ENCODE assay signal across 8 cellular contexts in genomic region chr19:49554701-49555181, GRCh38. TPM values are rescaled to one million over a fixed set of nuclear protein-coding genes. Genes with fewer than 3 reads are reported as not detected.
A peak's percentile ranks its signal among the peaks of the same experiment; 100 is the strongest.
DNase-seq lines count a peak whose midpoint lies in the region; ATAC-seq and TF ChIP-seq lines count a peak whose summit lies in the region.

No MANE protein-coding gene starts in this region.

- H3K4me1 ChIP-seq in heart left ventricle = peaks cover 0 to 54% (median 0%) of the 10 kb centered on the region in 12 donors

- H3K27ac Mint-ChIP-seq in activated T-helper 1 cell treated with anti-CD3 and anti-CD28 coated beads, Interleukin-12 subunit alpha, Interleukin-12 subunit beta, Interleukin-2, Interleukin-4 antibody, amounts not matched to agents 30 ng/mL and 10 ng/mL and 1 ng/mL, durations not matched to agents 14 hours and 24 hours and 36 hours = peak overlapping the region; percentile 89

- peak overlapping the region; percentile 56 for H3K4me3 Mint-ChIP-seq in activated T-helper 1 cell treated with anti-CD3 and anti-CD28 coated beads, Interleukin-12 subunit alpha, Interleukin-12 subunit beta, Interleukin-2, Interleukin-4 antibody, amounts not matched to agents 30 ng/mL and 10 ng/mL and 1 ng/mL, durations not matched to agents 14 hours and 24 hours and 36 hours

- H3K27me3 Mint-ChIP-seq in activated T-helper 1 cell treated with anti-CD3 and anti-CD28 coated beads, Interleukin-12 subunit alpha, Interleukin-12 subunit beta, Interleukin-2, Interleukin-4 antibody, amounts not matched to agents 30 ng/mL and 10 ng/mL and 1 ng/mL, durations not matched to agents 14 hours and 24 hours and 36 hours (ENCODE audit: insufficient read depth) = no peaks in the 10 kb centered on the region

- H3K27ac ChIP-seq in KOPT-K1 (ENCODE audit: low read depth, low read length, poor library complexity, severe bottlenecking) (peak overlapping the region; percentile 12), heart left ventricle (peak overlapping the region in 9 of 12 donors; percentile 6 to 64 (median 43))

- H3K4me3 ChIP-seq in heart left ventricle = no peak overlapping the region

- H3K27me3 ChIP-seq in heart left ventricle = no peaks in the 10 kb centered on the region

- H3K4me1 Mint-ChIP-seq in activated T-helper 1 cell treated with anti-CD3 and anti-CD28 coated beads, Interleukin-12 subunit alpha, Interleukin-12 subunit beta, Interleukin-2, Interleukin-4 antibody, amounts not matched to agents 30 ng/mL and 10 ng/mL and 1 ng/mL, durations not matched to agents 14 hours and 24 hours and 36 hours (ENCODE audit: low read depth) = peaks cover 55% of the 10 kb centered on the region

- intact Hi-C loops in activated T-helper 1 cell treated with anti-CD3 and anti-CD28 coated beads, Interleukin-12 subunit alpha, Interleukin-12 subunit beta, Interleukin-2, Interleukin-4 antibody, amounts not matched to agents 30 ng/mL and 10 ng/mL and 1 ng/mL, durations not matched to agents 14 hours and 24 hours and 36 hours (cut with micrococcal nuclease) = loop anchor here (1.0 to 2.0 kb wide), 3 partner anchors 10 to 20 kb away; no protein-coding TSS in a partner anchor
- intact Hi-C loops in heart left ventricle (cut with DNase I) = no loop called here

- peaks cover 26% of the 10 kb centered on the region for H3K36me3 Mint-ChIP-seq in activated T-helper 1 cell treated with anti-CD3 and anti-CD28 coated beads, Interleukin-12 subunit alpha, Interleukin-12 subunit beta, Interleukin-2, Interleukin-4 antibody, amounts not matched to agents 30 ng/mL and 10 ng/mL and 1 ng/mL, durations not matched to agents 14 hours and 24 hours and 36 hours (ENCODE audit: low read depth)

- peak in 3 of 4 donors; percentile 3 to 69 (median 33) for ATAC-seq in heart left ventricle
- no peak for ATAC-seq in HG03196 (IDR thresholded peaks at IDR 0.05; ENCODE audit: unreplicated experiment)
- ATAC-seq in GM21526 (IDR thresholded peaks at IDR 0.05; ENCODE audit: low FRiP score, unreplicated experiment) = no peak

- peak; percentile 66 for DNase-seq in activated T-helper 1 cell treated with anti-CD3 and anti-CD28 coated beads, Interleukin-12 subunit alpha, Interleukin-12 subunit beta, Interleukin-2, Interleukin-4 antibody, amounts not matched to agents 30 ng/mL and 10 ng/mL and 1 ng/mL, durations not matched to agents 14 hours and 24 hours and 36 hours (ENCODE audit: low spot score)
- DNase-seq in heart left ventricle = peak in 4 of 5 donors; percentile 36 to 69 (median 48)
- peak; percentile 41 to 62 for DNase-seq in stimulated activated CD4-positive, alpha-beta T cell treated with anti-CD3 and anti-CD28 coated beads, Interleukin-2, amount 100 ng/mL, for 24 hours
- no peak for DNase-seq in SIG-M5 treated with dmso at 0.1 percent for 504 hours (lab: John Stamatoyannopoulos, UW; ENCODE audit: unreplicated experiment)
- DNase-seq in dedifferentiated amniotic fluid mesenchymal stem cell (ENCODE audit: extremely low spot score) = no peak

- no peak for TF ChIP-seq POLR2A in heart left ventricle (IDR thresholded peaks at IDR 0.05)

- H3K36me3 ChIP-seq in KOPT-K1 (ENCODE audit: insufficient read depth, low read length) (peaks cover 39% of the 10 kb centered on the region), heart left ventricle (peaks cover 0 to 72% (median 50%) of the 10 kb centered on the region in 9 donors)

- no peaks in the 10 kb centered on the region for H3K9me3 Mint-ChIP-seq in activated T-helper 1 cell treated with anti-CD3 and anti-CD28 coated beads, Interleukin-12 subunit alpha, Interleukin-12 subunit beta, Interleukin-2, Interleukin-4 antibody, amounts not matched to agents 30 ng/mL and 10 ng/mL and 1 ng/mL, durations not matched to agents 14 hours and 24 hours and 36 hours

- TF ChIP-seq CTCF in heart left ventricle (IDR thresholded peaks at IDR 0.05) = no peak

- H3K9me3 ChIP-seq in KOPT-K1 (ENCODE audit: insufficient read depth, low read length, poor library complexity, severe bottlenecking) = no peaks in the 10 kb centered on the region
- no peaks in the 10 kb centered on the region for H3K9me3 ChIP-seq in heart left ventricle

- 65 to 74% (median 71%) methylated on average over 17 of the region's 17 CpGs for WGBS in heart left ventricle, 4 donors

RNA-seq across cellular contexts. Expression of gene NOSIP, which starts 25.6 kb away (rescaled TPM):
- total RNA-seq in activated T-helper 1 cell treated with anti-CD3 and anti-CD28 coated beads, Interleukin-12 subunit alpha, Interleukin-12 subunit beta, Interleukin-2, Interleukin-4 antibody, amounts not matched to agents 30 ng/mL and 10 ng/mL and 1 ng/mL, durations not matched to agents 14 hours and 24 hours and 36 hours = 72.1 and 77.5 TPM in 2 replicates
- total RNA-seq in heart left ventricle = 10 to 100 TPM; 37.3 to 67.2 (median 46.3) TPM
- 10 to 100 TPM; 65.5 to 91.3 TPM for polyA plus RNA-seq in heart left ventricle

RNA-seq across cellular contexts. Expression of gene PRRG2, which starts 26.4 kb away (rescaled TPM):
- total RNA-seq in activated T-helper 1 cell treated with anti-CD3 and anti-CD28 coated beads, Interleukin-12 subunit alpha, Interleukin-12 subunit beta, Interleukin-2, Interleukin-4 antibody, amounts not matched to agents 30 ng/mL and 10 ng/mL and 1 ng/mL, durations not matched to agents 14 hours and 24 hours and 36 hours = 0.59 and 1.2 TPM in 2 replicates
- total RNA-seq in heart left ventricle = 1 to 10 TPM in 4 of 9 donors, under 1 TPM in 4, not detected in 1; 0.27 to 1.5 (median 0.88) TPM
- 1 to 10 TPM in 1 of 2 donors, under 1 TPM in 1; 0.53 to 3.2 TPM for polyA plus RNA-seq in heart left ventricle

RNA-seq across cellular contexts. Expression of gene RCN3, which starts 26.9 kb away (rescaled TPM):
- total RNA-seq in activated T-helper 1 cell treated with anti-CD3 and anti-CD28 coated beads, Interleukin-12 subunit alpha, Interleukin-12 subunit beta, Interleukin-2, Interleukin-4 antibody, amounts not matched to agents 30 ng/mL and 10 ng/mL and 1 ng/mL, durations not matched to agents 14 hours and 24 hours and 36 hours = 2.0 and 2.1 TPM in 2 replicates
- 10 to 100 TPM in 4 of 9 donors, 1 to 10 TPM in 5; 3.8 to 50.8 (median 9.6) TPM for total RNA-seq in heart left ventricle
- 10 to 100 TPM; 16.3 to 16.8 TPM for polyA plus RNA-seq in heart left ventricle

RNA-seq across cellular contexts. Expression of gene PRR12, which starts 36.2 kb away (rescaled TPM):
- 32.3 and 34.2 TPM in 2 replicates for total RNA-seq in activated T-helper 1 cell treated with anti-CD3 and anti-CD28 coated beads, Interleukin-12 subunit alpha, Interleukin-12 subunit beta, Interleukin-2, Interleukin-4 antibody, amounts not matched to agents 30 ng/mL and 10 ng/mL and 1 ng/mL, durations not matched to agents 14 hours and 24 hours and 36 hours
- 10 to 100 TPM; 10.9 to 20.0 (median 15.5) TPM for total RNA-seq in heart left ventricle
- 10 to 100 TPM in 1 of 2 donors, 1 to 10 TPM in 1; 8.0 to 13.6 TPM for polyA plus RNA-seq in heart left ventricle

RNA-seq across cellular contexts. Expression of gene FCGRT, which starts 42.3 kb away (rescaled TPM):
- total RNA-seq in activated T-helper 1 cell treated with anti-CD3 and anti-CD28 coated beads, Interleukin-12 subunit alpha, Interleukin-12 subunit beta, Interleukin-2, Interleukin-4 antibody, amounts not matched to agents 30 ng/mL and 10 ng/mL and 1 ng/mL, durations not matched to agents 14 hours and 24 hours and 36 hours = 0.88 and 1.1 TPM in 2 replicates
- 100 to 1,000 TPM in 2 of 9 donors, 10 to 100 TPM in 7; 57.3 to 317 (median 69.2) TPM for total RNA-seq in heart left ventricle
- 10 to 100 TPM; 46.7 to 54.6 TPM for polyA plus RNA-seq in heart left ventricle

Comparison
In these comparisons a context has a peak if more than half of its experiments do, and no peak if none do; other contexts are left out.
1. DNase-seq: peak in activated T-helper 1 cell treated with anti-CD3 and anti-CD28 coated beads, Interleukin-12 subunit alpha, Interleukin-12 subunit beta, Interleukin-2, Interleukin-4 antibody, amounts not matched to agents 30 ng/mL and 10 ng/mL and 1 ng/mL, durations not matched to agents 14 hours and 24 hours and 36 hours (single experiment), heart left ventricle (4 of 5) and stimulated activated CD4-positive, alpha-beta T cell treated with anti-CD3 and anti-CD28 coated beads, Interleukin-2, amount 100 ng/mL, for 24 hours (2 of 2); none in SIG-M5 treated with dmso at 0.1 percent for 504 hours (single experiment) and dedifferentiated amniotic fluid mesenchymal stem cell (single experiment).
2. ATAC-seq: peak in heart left ventricle (3 of 4); none in HG03196 (single experiment) and GM21526 (single experiment).